1 cellular context compared by ENCODE assay signal in genomic region chr2:235116885-235117492, GRCh38.
TF ChIP-seq lines count a peak whose summit lies in the region.

No MANE protein-coding gene starts in this region.

TF ChIP-seq in H1, 55 proteins besides CTCF, POLR2A, EP300 and RAD21 (continued from another document):
- peak; percentile 19 for TF ChIP-seq CHD7 (IDR thresholded peaks at IDR 0.05; ENCODE audit: insufficient replicate concordance, low read length)
